ENCODE assay signal across 8 cellular contexts in genomic region chrX:129655547-129656248, GRCh38. TPM values are rescaled to one million over a fixed set of nuclear protein-coding genes. Genes with fewer than 3 reads are reported as not detected.
DNase-seq lines count a peak whose midpoint lies in the region; TF ChIP-seq lines count a peak whose summit lies in the region.

No MANE protein-coding gene starts in this region.

- TF ChIP-seq POLR2A in NB4 (IDR thresholded peaks at IDR 0.05; ENCODE audit: extremely low read depth, insufficient read length): no peak

- H3K4ac ChIP-seq in neuronal stem cell (ENCODE audit: low read length): no peak overlapping the region

- no peak overlapping the region for H2BK12ac ChIP-seq in neuronal stem cell (ENCODE audit: low read length)

- H3K14ac ChIP-seq in neuronal stem cell (ENCODE audit: low read length): no peak overlapping the region

- H3K4me3 ChIP-seq in NB4 (ENCODE audit: low read depth, low read length) (no peak overlapping the region), neuronal stem cell (ENCODE audit: low read length in 2 of 2) (peak overlapping the region in 1 of 2 donors; percentile 56)

- H3K27ac Mint-ChIP-seq in MCF 10A (ENCODE audit: low read depth, unreplicated experiment): no peak overlapping the region

- no peaks in the 10 kb centered on the region for H3K9me3 Mint-ChIP-seq in MCF 10A (ENCODE audit: unreplicated experiment)

- H3K4me2 ChIP-seq in neuronal stem cell (ENCODE audit: insufficient read depth, low read length, poor library complexity, severe bottlenecking): peak overlapping the region; percentile 77

- H3K9ac ChIP-seq in neuronal stem cell (ENCODE audit: low read depth, low read length, poor library complexity): no peak overlapping the region

- peaks cover 0 to 2% of the 10 kb centered on the region in 2 donors for H3K9me3 ChIP-seq in neuronal stem cell (replicated peaks in 1 of 2; ENCODE audit: control insufficient read depth in 2 of 2, insufficient read depth in 1 of 2, low read depth in 1 of 2, low read length in 2 of 2)

- H3K27me3 ChIP-seq in neuronal stem cell (ENCODE audit: control insufficient read depth in 3 of 3, insufficient read depth in 3 of 3, low read depth in 1 of 3, low read length in 3 of 3): peaks cover 0 to 17% (median 0%) of the 10 kb centered on the region in 3 experiments

- H3K79me1 ChIP-seq in neuronal stem cell (ENCODE audit: low read depth, low read length): no peaks in the 10 kb centered on the region

- H2BK5ac ChIP-seq in neuronal stem cell (ENCODE audit: low read length): no peak overlapping the region

- POLR2A ChIA-PET in MCF 10A (lab: Yijun Ruan, JAX): no interaction called here

- H2AK5ac ChIP-seq in neuronal stem cell (ENCODE audit: low read depth, low read length): no peak overlapping the region

- BruUV-seq in MCF 10A (replicated peaks; lab: Mats Ljungman, UMichigan): no TSS peak

- no peak overlapping the region for H4K91ac ChIP-seq in neuronal stem cell (ENCODE audit: low read depth, low read length, poor library complexity)

- CTCF ChIA-PET in MCF 10A (lab: Yijun Ruan, JAX): interaction anchor here (0.6 to 3.7 kb wide), 11 partner anchors 9 to 83 kb away, joined by 3 to 33 read pairs (median 5); partner anchors contain the start of gene XPNPEP2

- WGBS in neuronal stem cell (ENCODE audit: extremely low coverage in 2 of 2, insufficient read length in 2 of 2, insufficient replicate concordance in 1 of 2), 2 donors: no CpG with 5 or more reads among the region's 11 CpGs

- H3K4me1 ChIP-seq in neuronal stem cell (ENCODE audit: control insufficient read depth in 2 of 2, insufficient read depth in 1 of 2, low read depth in 1 of 2, low read length in 2 of 2): peaks cover 8% of the 10 kb centered on the region in 2 donors

- H4K8ac ChIP-seq in neuronal stem cell (ENCODE audit: low read depth, low read length): no peak overlapping the region

- peak overlapping the region; percentile 93 for H2AFZ ChIP-seq in neuronal stem cell (ENCODE audit: low read length)

- no peak overlapping the region for H2BK15ac ChIP-seq in neuronal stem cell (ENCODE audit: low read length)

- H3K4me3 Mint-ChIP-seq in MCF 10A (ENCODE audit: unreplicated experiment): peak overlapping the region; percentile 52

- H3K36me3 ChIP-seq in neuronal stem cell (replicated peaks in 1 of 2; ENCODE audit: control insufficient read depth in 2 of 2, insufficient read depth in 2 of 2, low read length in 2 of 2): no peaks in the 10 kb centered on the region

- peak; percentile 51 for DNase-seq in NCI-H82 (lab: John Stamatoyannopoulos, UW)
- no peak for DNase-seq in NCI-H82 treated with DMSO at 0.1 percent for 48 hours (lab: John Stamatoyannopoulos, UW; ENCODE audit: unreplicated experiment)
- peak; percentile 31 for DNase-seq in NB4 (ENCODE audit: low read depth)
- peak; percentile 35 for DNase-seq in MCF 10A (ENCODE audit: unreplicated experiment)
- DNase-seq in neuronal stem cell (ENCODE audit: low spot score): no peak
- DNase-seq in HK-2 (ENCODE audit: unreplicated experiment): no peak
- no peak for DNase-seq in EL
- no peak for DNase-seq in NCI-H2171 (lab: John Stamatoyannopoulos, UW)

- no peak overlapping the region for H3K23ac ChIP-seq in neuronal stem cell (ENCODE audit: low read depth, low read length, poor library complexity)

- no peak overlapping the region for H2BK120ac ChIP-seq in neuronal stem cell (ENCODE audit: low read depth, low read length)

- TF ChIP-seq CTCF in NB4 (IDR thresholded peaks at IDR 0.05; ENCODE audit: low read depth, low read length): no peak
- peak; percentile 30 for TF ChIP-seq CTCF in MCF 10A (IDR thresholded peaks at IDR 0.05; ENCODE audit: unreplicated experiment)

- intact Hi-C loops in MCF 10A (cut with micrococcal nuclease): loop anchor here (1.0 kb wide), 1 partner anchor 71 kb away; no protein-coding TSS in a partner anchor

- H3K36me3 Mint-ChIP-seq in MCF 10A (ENCODE audit: insufficient read depth, unreplicated experiment): peaks cover 9% of the 10 kb centered on the region

- H3K27ac ChIP-seq in neuronal stem cell (replicated peaks; ENCODE audit: low read length): no peak overlapping the region

- H3K27me3 Mint-ChIP-seq in MCF 10A (ENCODE audit: insufficient read depth, unreplicated experiment): peaks cover 34% of the 10 kb centered on the region

- H3K18ac ChIP-seq in neuronal stem cell (ENCODE audit: low read length): no peak overlapping the region

- H3K4me1 Mint-ChIP-seq in MCF 10A (ENCODE audit: insufficient read depth, unreplicated experiment): no peaks in the 10 kb centered on the region

RNA-seq across cellular contexts. Expression of gene APLN, which starts 0.9 kb away (rescaled TPM):
- not detected in 2 replicates for total RNA-seq in MCF 10A (2022)
- polyA plus RNA-seq in neuronal stem cell (2013, experiment 1 of 2): 1.2 TPM
- 1.4 TPM for polyA plus RNA-seq in neuronal stem cell (2013, experiment 2 of 2)

Comparison
In these comparisons a context has a peak if more than half of its experiments do, and no peak if none do; other contexts are left out.
1. DNase-seq: peak in NCI-H82 (single experiment), NB4 (single experiment) and MCF 10A (single experiment); none in NCI-H82 treated with DMSO at 0.1 percent for 48 hours (single experiment), neuronal stem cell (single experiment), HK-2 (single experiment), EL (single experiment) and NCI-H2171 (single experiment).